ENCODE assay signal across 18 cellular contexts in genomic region chr1:176938375-176938774, GRCh38.
"Had no signal": no experiment of that assay in that cellular context is flagged by ENCODE, and none has a peak within 500 bp of the region (broad histone marks: within the 10 kb centered on the region; RNA-seq: fewer than 3 reads in every experiment).

No MANE protein-coding gene starts in this region.

- DNase-seq: activated CD4-positive, alpha-beta T cell treated with anti-CD3 and anti-CD28 coated beads, Interleukin-2, amount 50 U/mL, for 4 hours; activated gamma-delta T cell; foreskin keratinocyte; mesenchymal stem cell; mucosa of descending colon; naive B cell; right cardiac atrium; stimulated activated CD4-positive, alpha-beta T cell treated with anti-CD3 and anti-CD28 coated beads, Interleukin-2, amount 100 ng/mL, for 24 hours; stimulated activated naive CD4-positive, alpha-beta T cell treated with Interleukin-2 at 50 U/mL for 16 hours; thyroid gland; WERI-Rb-1 had no signal

- H3K27ac Mint-ChIP-seq: activated naive CD4-positive, alpha-beta T cell treated with anti-CD3 and anti-CD28 coated beads, Interleukin-2, amount 50 U/mL, for 24 hours had no signal

- ATAC-seq: foreskin keratinocyte, mucosa of descending colon, right cardiac atrium had no signal

- H3K36me3 Mint-ChIP-seq: activated naive CD4-positive, alpha-beta T cell treated with anti-CD3 and anti-CD28 coated beads, Interleukin-2, amount 50 U/mL, for 24 hours; naive B cell had no signal

- H3K4me3 Mint-ChIP-seq: activated naive CD4-positive, alpha-beta T cell treated with anti-CD3 and anti-CD28 coated beads, Interleukin-2, amount 50 U/mL, for 24 hours; central memory CD8-positive, alpha-beta T cell; naive B cell; neural crest cell had no signal

- H3K27me3 Mint-ChIP-seq: central memory CD8-positive, alpha-beta T cell had no signal

- H3K4me3 ChIP-seq: ascending aorta, coronary artery, hepatocyte, mucosa of descending colon, prostate gland, thyroid gland had no signal

- H3K9me3 ChIP-seq: ascending aorta, mucosa of descending colon, prostate gland, thyroid gland had no signal

- H3K4me1 Mint-ChIP-seq: activated naive CD4-positive, alpha-beta T cell treated with anti-CD3 and anti-CD28 coated beads, Interleukin-2, amount 50 U/mL, for 24 hours; central memory CD8-positive, alpha-beta T cell; naive B cell; neural crest cell had no signal
